In genomic region chrX:3550160-3550765, GRCh38 we compare ENCODE assay signal across 13 cellular contexts.
DNase-seq lines count a peak whose midpoint lies in the region; ATAC-seq and TF ChIP-seq lines count a peak whose summit lies in the region.
"Had no signal": no experiment of that assay in that cellular context is flagged by ENCODE, and none has a peak within 500 bp of the region (broad histone marks: within the 10 kb centered on the region; RNA-seq: fewer than 3 reads in every experiment).

No MANE protein-coding gene starts in this region.

- TF ChIP-seq CTCF in choroid plexus epithelial cell (conservative IDR thresholded peaks at IDR 0.05; ENCODE audit: low read depth, low read length) (no peak), transverse colon (IDR thresholded peaks at IDR 0.05) (no peak), ovary (IDR thresholded peaks at IDR 0.05) (no peak)

- no peak overlapping the region for H3K4me3 ChIP-seq in choroid plexus epithelial cell (ENCODE audit: low read depth, low read length)
- H3K4me3 ChIP-seq in transverse colon: no peak overlapping the region
- H3K4me3 ChIP-seq in ovary: no peak overlapping the region

- 67% methylated on average over 8 of the region's 8 CpGs; no CpG with 5 or more reads in 1 of the 2 donors for WGBS in transverse colon (ENCODE audit: low coverage in 1 of 2), 2 donors
- WGBS in ovary, 3 donors: 89 to 91% (median 90%) methylated on average over 8 of the region's 8 CpGs

- in situ Hi-C loops in transverse colon (cut with MboI; ENCODE audit: low pct_ligation_motif_present in 1 of 4, low pct_unique_long_range_greater_than_20kb in 1 of 4, low sequenced_read_pairs in 3 of 4): no loop called here

- no peak overlapping the region for H3K27ac ChIP-seq in transverse colon
- H3K27ac ChIP-seq in ovary: no peak overlapping the region
- H3K27ac ChIP-seq: esophagus muscularis mucosa had no signal

- no peak for TF ChIP-seq POLR2A in transverse colon (IDR thresholded peaks at IDR 0.05)
- TF ChIP-seq POLR2A in ovary (IDR thresholded peaks at IDR 0.05): no peak

- TF ChIP-seq EP300 in transverse colon (IDR thresholded peaks at IDR 0.05; ENCODE audit: low read depth) (no peak), ovary (IDR thresholded peaks at IDR 0.05) (no peak)

- H3K27me3 ChIP-seq in transverse colon (no peaks in the 10 kb centered on the region), ovary (no peaks in the 10 kb centered on the region)
- H3K27me3 ChIP-seq: esophagus muscularis mucosa had no signal

- no peaks in the 10 kb centered on the region for H3K9me3 ChIP-seq in transverse colon
- H3K9me3 ChIP-seq in ovary: no peaks in the 10 kb centered on the region
- H3K9me3 ChIP-seq: esophagus muscularis mucosa had no signal

- intact Hi-C loops in transverse colon (cut with DNase I; ENCODE audit: low total_unique reads): no loop called here
- intact Hi-C loops in ovary (cut with DNase I): no loop called here

- H3K4me1 ChIP-seq in transverse colon: no peaks in the 10 kb centered on the region
- no peaks in the 10 kb centered on the region for H3K4me1 ChIP-seq in ovary (ENCODE audit: insufficient read depth)
- H3K4me1 ChIP-seq: esophagus muscularis mucosa had no signal

- DNase-seq in SIG-M5 treated with dmso at 0.1 percent for 504 hours (lab: John Stamatoyannopoulos, UW; ENCODE audit: unreplicated experiment) (peak; percentile 12), SIG-M5 (lab: John Stamatoyannopoulos, UW) (no peak), NOMO-1 (lab: John Stamatoyannopoulos, UW; ENCODE audit: unreplicated experiment in 2 of 2) (peak; percentile 67 to 91), choroid plexus epithelial cell (ENCODE audit: low read depth) (peak; percentile 24), transverse colon (peak; percentile 9), HuH-7 (ENCODE audit: low spot score) (no peak), ovary (no peak)
- DNase-seq: activated T-cell treated with anti-CD3 and anti-CD28 coated beads, Interleukin-2, amount 50 U/mL, for 72 hours; NCI-H1048; stimulated activated naive CD4-positive, alpha-beta T cell had no signal

- no peaks in the 10 kb centered on the region for H3K36me3 ChIP-seq in transverse colon
- no peaks in the 10 kb centered on the region for H3K36me3 ChIP-seq in ovary
- H3K36me3 ChIP-seq: esophagus muscularis mucosa had no signal

- no peak for ATAC-seq in HG03196 (IDR thresholded peaks at IDR 0.05; ENCODE audit: unreplicated experiment)
- ATAC-seq: activated T-cell treated with anti-CD3 and anti-CD28 coated beads, Interleukin-2, amount 50 U/mL, for 72 hours; WTC11 had no signal

Comparison
In these comparisons a context has a peak if more than half of its experiments do, and no peak if none do; other contexts are left out.
1. DNase-seq: peak in SIG-M5 treated with dmso at 0.1 percent for 504 hours (single experiment), NOMO-1 (2 of 2), choroid plexus epithelial cell (single experiment) and transverse colon (single experiment); none in SIG-M5 (single experiment), HuH-7 (single experiment) and ovary (0 of 5).